In the genomic region with DNA sequence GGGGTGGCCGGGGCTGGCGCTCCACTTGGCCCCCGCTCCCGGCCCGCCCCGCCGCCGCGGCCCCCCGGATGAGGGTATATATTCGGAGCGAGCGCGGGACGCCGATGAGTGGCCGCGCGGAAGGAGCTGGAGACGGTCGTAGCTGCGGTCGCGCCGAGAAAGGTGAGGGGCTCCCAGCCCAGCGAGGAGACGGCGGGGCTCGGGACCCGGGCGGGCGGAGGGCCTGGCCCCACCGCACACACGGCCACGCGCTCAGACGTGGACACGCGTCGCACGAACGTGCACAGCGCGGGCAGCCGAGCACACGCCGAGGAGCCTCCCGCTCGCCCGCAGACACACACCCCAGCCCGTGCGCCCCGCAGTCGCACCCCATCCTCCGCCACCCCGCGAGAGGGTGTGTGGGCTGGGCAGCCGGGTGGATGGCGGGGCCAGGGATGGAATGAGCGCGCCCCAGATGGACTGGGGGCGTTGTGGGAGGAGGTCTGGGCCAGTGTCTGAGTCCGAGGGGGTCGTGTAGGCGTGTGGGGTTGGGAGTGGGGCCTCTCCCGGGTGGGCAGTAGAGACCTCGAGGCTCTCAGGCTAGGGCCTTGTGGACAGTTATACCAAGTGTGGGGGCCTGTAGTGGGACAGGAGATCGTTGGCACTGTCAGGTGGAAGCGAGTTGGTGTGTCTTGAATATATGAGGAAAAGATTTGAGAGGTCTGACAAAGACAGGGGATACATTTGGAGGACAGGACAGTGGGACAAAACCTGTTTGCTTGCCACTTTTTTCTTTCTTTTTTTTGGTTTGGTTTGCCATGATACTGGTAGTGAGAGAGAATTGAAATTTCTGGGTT, we compare ENCODE assay signal across 8 cellular contexts. TPM values are rescaled to one million over a fixed set of nuclear protein-coding genes. Genes with fewer than 3 reads are reported as not detected.
A peak's percentile ranks its signal among the peaks of the same experiment; 100 is the strongest.
DNase-seq lines count a peak whose midpoint lies in the region; ATAC-seq and TF ChIP-seq lines count a peak whose summit lies in the region.

A gene (plus strand): TSS at position 107 of the 836 bp plus-strand sequence. CDS start 4,347 bp downstream, outside the sequence.

- intact Hi-C loops in T-helper 1 cell treated with Interleukin-12 subunit alpha and Interleukin-12 subunit beta and Interleukin-4 antibody, amounts not matched to agents 30 ng/mL and 1 ng/mL, for 36 hours (cut with micrococcal nuclease), result loop anchor here (1.0 to 2.0 kb wide), 6 partner anchors 53 to 796 kb away; a partner anchor contains a TSS
- intact Hi-C loops in upper lobe of right lung (cut with DNase I), result no loop called here

- peak within 1 kb of the TSS; percentile 78 to 95 (median 93) for H3K4me2 ChIP-seq in BLaER1 treated with 17β-estradiol and CSF1 and Interleukin-3, amounts not matched to agents 10 nM and 100 nM

- TF ChIP-seq CTCF in epithelial cell of esophagus (IDR thresholded peaks at IDR 0.05; ENCODE audit: insufficient read depth, low read depth, low read length, missing control alignments) (no peak), upper lobe of right lung (IDR thresholded peaks at IDR 0.05) (no peak), GM13976 (IDR thresholded peaks at IDR 0.05; ENCODE audit: borderline replicate concordance, control extremely low read depth, extremely low read depth, insufficient read depth, missing control alignments) (no peak)

- H4K20me1 ChIP-seq in BLaER1 treated with 17β-estradiol and CSF1 and Interleukin-3, amounts not matched to agents 10 nM and 100 nM, result peaks cover 0 to 37% (median 0%) of the 10 kb centered on the region in 11 experiments; a peak in 4 of 22 replicates

- no peaks in the 10 kb centered on the region for H3K27me3 ChIP-seq in BLaER1 treated with 17β-estradiol and CSF1 and Interleukin-3, amounts not matched to agents 10 nM and 100 nM
- H3K27me3 ChIP-seq in mucosa of stomach (ENCODE audit: control insufficient read depth, insufficient read depth, low read length) (no peaks in the 10 kb centered on the region), upper lobe of right lung (no peaks in the 10 kb centered on the region)

- peaks cover 12 to 24% (median 17%) of the 10 kb centered on the region in 10 experiments; a peak in 18 of 20 replicates for H3K4me1 ChIP-seq in BLaER1 treated with 17β-estradiol and CSF1 and Interleukin-3, amounts not matched to agents 10 nM and 100 nM
- H3K4me1 ChIP-seq in mucosa of stomach (ENCODE audit: control insufficient read depth, insufficient read depth, low read length) (peaks cover 28% of the 10 kb centered on the region), upper lobe of right lung (peaks cover 20% of the 10 kb centered on the region)

- peaks cover 9 to 13% (median 11%) of the 10 kb centered on the region in 11 experiments; a peak in 21 of 22 replicates for H3K36me3 ChIP-seq in BLaER1 treated with 17β-estradiol and CSF1 and Interleukin-3, amounts not matched to agents 10 nM and 100 nM
- H3K36me3 ChIP-seq in mucosa of stomach (ENCODE audit: control insufficient read depth, insufficient read depth, low read length), result no peaks in the 10 kb centered on the region
- H3K36me3 ChIP-seq in upper lobe of right lung, result peaks cover 6% of the 10 kb centered on the region

- peak; percentile 41 for ATAC-seq in HG03159 (IDR thresholded peaks at IDR 0.05; ENCODE audit: unreplicated experiment)
- ATAC-seq in upper lobe of right lung, result peak; percentile 61

- peak; percentile 74 for TF ChIP-seq POLR2A in GM19193 (IDR thresholded peaks at IDR 0.05; ENCODE audit: extremely low read depth, insufficient read depth, insufficient read length)

- peak within 1 kb of the TSS; percentile 79 to 89 (median 87) for H3K27ac ChIP-seq in BLaER1 treated with 17β-estradiol and CSF1 and Interleukin-3, amounts not matched to agents 10 nM and 100 nM
- H3K27ac ChIP-seq in upper lobe of right lung, result peak within 1 kb of the TSS; percentile 98

- peak within 1 kb of the TSS; percentile 89 to 96 (median 92) for H3K4me3 ChIP-seq in BLaER1 treated with 17β-estradiol and CSF1 and Interleukin-3, amounts not matched to agents 10 nM and 100 nM
- H3K4me3 ChIP-seq in epithelial cell of esophagus (ENCODE audit: low read length) (peak within 1 kb of the TSS; percentile 72), mucosa of stomach (ENCODE audit: low read length) (peak within 1 kb of the TSS; percentile 56), upper lobe of right lung (peak within 1 kb of the TSS; percentile 90)

- DNase-seq in epithelial cell of esophagus (ENCODE audit: low read depth), result peak; percentile 16
- DNase-seq in upper lobe of right lung, result no peak
- DNase-seq in GM13976 (ENCODE audit: low spot score), result no peak

- in situ Hi-C loops in GM13976 (cut with MboI; ENCODE audit: low sequenced_read_pairs, unreplicated experiment), result no loop called here

- peak within 1 kb of the TSS; percentile 83 to 94 (median 90) for H3K9ac ChIP-seq in BLaER1 treated with 17β-estradiol and CSF1 and Interleukin-3, amounts not matched to agents 10 nM and 100 nM
- H3K9ac ChIP-seq in mucosa of stomach (ENCODE audit: low read length), result peak within 1 kb of the TSS; percentile 92

- H3K9me3 ChIP-seq in BLaER1 treated with 17β-estradiol and CSF1 and Interleukin-3, amounts not matched to agents 10 nM and 100 nM (replicated peaks in 1 of 11), result peaks cover 0 to 3% (median 0%) of the 10 kb centered on the region in 11 experiments; a peak in 1 of 22 replicates
- no peaks in the 10 kb centered on the region for H3K9me3 ChIP-seq in mucosa of stomach (ENCODE audit: control insufficient read depth, low read length)
- no peaks in the 10 kb centered on the region for H3K9me3 ChIP-seq in upper lobe of right lung

RNA-seq across cellular contexts. Expression of the gene that starts here (rescaled TPM):
- total RNA-seq in T-helper 1 cell treated with Interleukin-12 subunit alpha and Interleukin-12 subunit beta and Interleukin-4 antibody, amounts not matched to agents 30 ng/mL and 1 ng/mL, for 36 hours, result 17.8 and 18.0 TPM in 2 replicates
- 35.0 TPM for total RNA-seq in upper lobe of right lung
